25 cellular contexts compared by ENCODE assay signal in genomic region chr6:44486002-44486421, GRCh38.
A peak's percentile ranks its signal among the peaks of the same experiment; 100 is the strongest.
DNase-seq lines count a peak whose midpoint lies in the region; ATAC-seq, FAIRE-seq and TF ChIP-seq lines count a peak whose summit lies in the region.
"Had no signal": no experiment of that assay in that cellular context is flagged by ENCODE, and none has a peak within 500 bp of the region (broad histone marks: within the 10 kb centered on the region; RNA-seq: fewer than 3 reads in every experiment).

No MANE protein-coding gene starts in this region.

- FAIRE-seq in bronchial epithelial cell (lab: Jason Lieb, UNC): no peak
- FAIRE-seq: G401.6, GM18507 had no signal

- no peaks in the 10 kb centered on the region for H3K36me3 ChIP-seq in bronchial epithelial cell (ENCODE audit: control insufficient read depth, insufficient read depth, low read length)
- H3K36me3 ChIP-seq: esophagus squamous epithelium, right lobe of liver, tibial artery had no signal

- no peak overlapping the region for H3K4me3 ChIP-seq in bronchial epithelial cell (ENCODE audit: low read depth, low read length)
- H3K4me3 ChIP-seq: body of pancreas, esophagus squamous epithelium, right lobe of liver, tibial artery had no signal

- ATAC-seq in GM21576 (IDR thresholded peaks at IDR 0.05; ENCODE audit: unreplicated experiment): no peak
- ATAC-seq: body of pancreas; right lobe of liver; stimulated activated naive CD8-positive, alpha-beta T cell treated with anti-CD3 and anti-CD28 coated beads, Interleukin-15, amount 100 ng/mL, for 72 hours had no signal

- no peaks in the 10 kb centered on the region for H3K27me3 ChIP-seq in bronchial epithelial cell (ENCODE audit: control insufficient read depth, insufficient read depth, low read length)
- H3K27me3 ChIP-seq: body of pancreas, esophagus squamous epithelium, right lobe of liver had no signal

- peak; percentile 40 for DNase-seq in ELF-1 (ENCODE audit: low read depth, low spot score)
- DNase-seq in NCI-H226: peak; percentile 56
- DNase-seq in bronchial epithelial cell (ENCODE audit: low read depth): peak; percentile 61
- peak; percentile 51 for DNase-seq in left kidney (ENCODE audit: low read depth, low spot score)
- no peak for DNase-seq in activated gamma-delta T cell (lab: John Stamatoyannopoulos, UW)
- DNase-seq in germinal center (ENCODE audit: low spot score): no peak
- no peak for DNase-seq in stimulated activated CD4-positive, alpha-beta T cell treated with anti-CD3 and anti-CD28 coated beads, Interleukin-2, amount 100 ng/mL, for 24 hours
- DNase-seq: activated B cell treated with CpG ODN at 0.5 μM for 24 hours; activated CD4-positive, alpha-beta T cell treated with anti-CD3 and anti-CD28 coated beads, Interleukin-2, amount 50 U/mL, for 48 hours; activated CD8-positive, alpha-beta memory T cell treated with anti-CD3 and anti-CD28 coated beads, Interleukin-2, amount 50 U/mL, for 4 hours; activated naive CD8-positive, alpha-beta T cell treated with anti-CD3 and anti-CD28 coated beads, Interleukin-2, amount 10 ng/mL, durations not matched to agents 7 days and 5 days; body of pancreas; CD4-positive, CD25-positive, alpha-beta regulatory T cell; esophagus squamous epithelium; kidney glomerular epithelial cell; NCI-H1694; NCI-H2171; NCI-H526 treated with DMSO at 0.1 percent for 48 hours; right lobe of liver; RPMI8226; stimulated activated naive CD8-positive, alpha-beta T cell treated with anti-CD3 and anti-CD28 coated beads, Interleukin-15, amount 100 ng/mL, for 72 hours; tibial artery had no signal

- TF ChIP-seq CTCF in bronchial epithelial cell (IDR thresholded peaks at IDR 0.05; ENCODE audit: insufficient read depth, low read length, severe bottlenecking): no peak

Comparison
In these comparisons a context has a peak if more than half of its experiments do, and no peak if none do; other contexts are left out.
1. DNase-seq: peak in ELF-1 (single experiment), NCI-H226 (single experiment), bronchial epithelial cell (single experiment) and left kidney (single experiment); none in activated gamma-delta T cell (single experiment), germinal center (single experiment) and stimulated activated CD4-positive, alpha-beta T cell treated with anti-CD3 and anti-CD28 coated beads, Interleukin-2, amount 100 ng/mL, for 24 hours (0 of 2).